In the genomic region with DNA sequence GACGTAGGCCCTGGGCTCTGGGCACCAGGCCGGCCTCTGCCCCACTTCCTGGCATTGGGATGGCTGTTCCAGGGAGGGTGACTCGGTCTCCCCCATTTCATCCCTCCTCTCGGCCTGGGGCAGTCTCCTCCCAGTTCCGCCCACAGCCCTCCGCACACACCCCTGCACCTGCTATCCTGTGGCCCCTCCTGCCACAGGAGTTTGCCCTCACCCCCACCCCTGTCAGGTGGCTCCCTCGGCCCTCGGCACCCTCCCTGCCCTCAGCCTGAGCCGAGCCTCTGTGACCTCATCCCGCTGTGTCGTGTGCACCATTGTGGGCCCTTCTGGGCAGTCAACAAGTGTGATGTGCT, we compare ENCODE assay signal across 21 cellular contexts.
"Had no signal": no experiment of that assay in that cellular context is flagged by ENCODE, and none has a peak within 500 bp of the region (broad histone marks: within the 10 kb centered on the region; RNA-seq: fewer than 3 reads in every experiment).

No MANE protein-coding gene starts in this region.

- H3K4me1 Mint-ChIP-seq: activated CD4-positive, alpha-beta T cell treated with anti-CD3 and anti-CD28 coated beads, Interleukin-2, amount 10 ng/mL, durations not matched to agents 7 days and 5 days; activated naive CD4-positive, alpha-beta T cell treated with anti-CD3 and anti-CD28 coated beads, Interleukin-2, amount 50 U/mL, for 24 hours; memory B cell; T-cell had no signal

- H3K27ac Mint-ChIP-seq: activated CD4-positive, alpha-beta T cell treated with anti-CD3 and anti-CD28 coated beads, Interleukin-2, amount 10 ng/mL, durations not matched to agents 7 days and 5 days; activated naive CD4-positive, alpha-beta T cell treated with anti-CD3 and anti-CD28 coated beads, Interleukin-2, amount 50 U/mL, for 24 hours; memory B cell; nephron; T-cell; T-helper 2 cell treated with Interferon-gamma antibody and Interleukin-4, amounts not matched to agents 5 μg/mL and 100 μg/mL, for 36 hours had no signal

- H3K9me3 ChIP-seq: thyroid gland had no signal

- H3K4me1 ChIP-seq: esophagus muscularis mucosa, sigmoid colon, thyroid gland had no signal

- DNase-seq: activated CD4-positive, alpha-beta T cell treated with anti-CD3 and anti-CD28 coated beads, Interleukin-2, amount 10 ng/mL, durations not matched to agents 7 days and 5 days; activated CD4-positive, CD25-positive, alpha-beta regulatory T cell treated with anti-CD3 and anti-CD28 coated beads, Interleukin-2, amount 50 U/mL, for 72 hours; activated gamma-delta T cell treated with Interleukin-2 at 50 U/mL for 16 hours; activated T-cell treated with anti-CD3 and anti-CD28 coated beads for 4 hours; anterior cingulate cortex; dermis blood vessel endothelial cell; effector CD8-positive, alpha-beta T cell; hypothalamus; sigmoid colon; stimulated activated CD4-positive, alpha-beta T cell treated with anti-CD3 and anti-CD28 coated beads, Interleukin-2, amount 100 ng/mL, for 48 hours; stimulated activated naive CD4-positive, alpha-beta T cell treated with Interleukin-2 at 50 U/mL for 16 hours; thyroid gland; WERI-Rb-1 had no signal

- H3K4me2 ChIP-seq: smooth muscle cell had no signal

- H3K27ac ChIP-seq: esophagus muscularis mucosa, sigmoid colon, thyroid gland, WERI-Rb-1 had no signal

- H3K27me3 Mint-ChIP-seq: activated naive CD4-positive, alpha-beta T cell treated with anti-CD3 and anti-CD28 coated beads, Interleukin-2, amount 50 U/mL, for 24 hours had no signal

- H3K36me3 ChIP-seq: esophagus muscularis mucosa, sigmoid colon, thyroid gland, WERI-Rb-1 had no signal

- H3K4me3 Mint-ChIP-seq: activated CD4-positive, alpha-beta T cell treated with anti-CD3 and anti-CD28 coated beads, Interleukin-2, amount 10 ng/mL, durations not matched to agents 7 days and 5 days; activated naive CD4-positive, alpha-beta T cell treated with anti-CD3 and anti-CD28 coated beads, Interleukin-2, amount 50 U/mL, for 24 hours; memory B cell; nephron; T-cell; T-helper 2 cell treated with Interferon-gamma antibody and Interleukin-4, amounts not matched to agents 5 μg/mL and 100 μg/mL, for 36 hours had no signal

- H3K27me3 ChIP-seq: thyroid gland had no signal

- ATAC-seq: T-cell had no signal

- H3K36me3 Mint-ChIP-seq: brain had no signal

- H3K4me3 ChIP-seq: esophagus muscularis mucosa, sigmoid colon, smooth muscle cell, thyroid gland had no signal
